Comparison of ENCODE assay signal across 12 cellular contexts in the genomic region with DNA sequence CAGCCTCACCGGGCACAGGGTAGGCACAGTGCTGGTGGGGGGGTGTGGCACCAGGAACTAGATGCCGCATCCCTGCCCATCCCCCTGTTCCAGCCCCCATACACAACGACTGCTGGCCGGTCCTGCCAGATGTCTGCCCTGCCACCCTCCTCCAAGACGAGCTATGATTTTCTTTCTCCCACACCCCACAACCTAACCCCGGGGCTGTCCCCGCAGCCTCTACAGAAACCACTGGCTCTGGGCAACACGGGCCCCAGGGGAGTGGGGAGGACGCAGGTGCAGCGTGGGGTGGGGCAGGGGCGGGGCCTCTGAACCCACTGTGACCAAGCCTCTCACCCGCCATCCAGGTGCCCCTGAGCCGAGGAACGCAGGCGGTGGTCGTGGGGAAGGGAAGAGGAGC. TPM values are rescaled to one million over a fixed set of nuclear protein-coding genes. Genes with fewer than 3 reads are reported as not detected.
DNase-seq lines count a peak whose midpoint lies in the region; ATAC-seq and TF ChIP-seq lines count a peak whose summit lies in the region.
"Had no signal": no experiment of that assay in that cellular context is flagged by ENCODE, and none has a peak within 500 bp of the region (broad histone marks: within the 10 kb centered on the region; RNA-seq: fewer than 3 reads in every experiment).

No MANE protein-coding gene starts in this region.

- H3K79me1 ChIP-seq in H9 (ENCODE audit: insufficient read depth, low read depth, low read length, poor library complexity, severe bottlenecking): no peaks in the 10 kb centered on the region

- H3K14ac ChIP-seq in H9 (ENCODE audit: insufficient read depth, low read length): peak overlapping the region; percentile 46; the same call in 1 of the 2 replicates

- no peak for TF ChIP-seq CTCF in H9 (conservative IDR thresholded peaks at IDR 0.05)
- no peak for TF ChIP-seq CTCF in esophagus muscularis mucosa (IDR thresholded peaks at IDR 0.05)

- no peaks in the 10 kb centered on the region; a peak in 1 of 7 replicates for H3K36me3 Mint-ChIP-seq in H9 (ENCODE audit: insufficient read depth in 1 of 3, low read depth in 3 of 3)
- H3K36me3 Mint-ChIP-seq in T-helper 17 cell (ENCODE audit: low read depth): no peaks in the 10 kb centered on the region

- no CpG with 5 or more reads among the region's 16 CpGs for WGBS in H9 (ENCODE audit: extremely low coverage, insufficient read length, low lambda C conversion rate)
- WGBS in esophagus muscularis mucosa: 70% methylated on average over 16 of the region's 16 CpGs

- H3K23ac ChIP-seq in H9 (ENCODE audit: insufficient read length, low read depth, low read length): no peak overlapping the region

- no peak overlapping the region for H2AK5ac ChIP-seq in H9 (ENCODE audit: insufficient read length, low read length)

- intact Hi-C loops in esophagus muscularis mucosa (cut with DNase I): no loop called here

- H3K4me1 ChIP-seq in H9 (ENCODE audit: insufficient read depth, low read length) (0 out of 2 replicates have a peak, but pooled peaks cover 2% of the 10 kb centered on the region), esophagus muscularis mucosa (peaks cover 7 to 13% (median 9%) of the 10 kb centered on the region in 4 donors)

- H4K91ac ChIP-seq in H9 (ENCODE audit: insufficient read length, low read depth, low read length): no peak overlapping the region

- H3K4me3 ChIP-seq in esophagus muscularis mucosa: no peak overlapping the region

- no peaks in the 10 kb centered on the region for H3K79me2 ChIP-seq in H9 (ENCODE audit: insufficient read depth, low read length)

- H3K27ac Mint-ChIP-seq in H9 (no peak overlapping the region; a peak in 1 of 7 replicates), T-helper 17 cell (no peak overlapping the region)
- H3K27ac Mint-ChIP-seq in stimulated activated naive CD8-positive, alpha-beta T cell treated with anti-CD3 and anti-CD28 coated beads, Interleukin-15, amount 100 ng/mL, for 72 hours: no peak overlapping the region

- H3K27me3 Mint-ChIP-seq in H9 (ENCODE audit: low read depth) (peaks cover 3% of the 10 kb centered on the region), T-helper 17 cell (no peaks in the 10 kb centered on the region)
- no peaks in the 10 kb centered on the region for H3K27me3 Mint-ChIP-seq in stimulated activated naive CD8-positive, alpha-beta T cell treated with anti-CD3 and anti-CD28 coated beads, Interleukin-15, amount 100 ng/mL, for 72 hours

- H2BK5ac ChIP-seq in H9 (ENCODE audit: insufficient read length, low read length): no peak overlapping the region

- no peaks in the 10 kb centered on the region for H3K36me3 ChIP-seq in esophagus muscularis mucosa
- H3K36me3 ChIP-seq: neutrophil had no signal

- H3K4me1 Mint-ChIP-seq in H9 (peaks cover 8 to 11% of the 10 kb centered on the region in 2 experiments), T-helper 17 cell (peaks cover 21% of the 10 kb centered on the region)
- H3K4me1 Mint-ChIP-seq in stimulated activated naive CD8-positive, alpha-beta T cell treated with anti-CD3 and anti-CD28 coated beads, Interleukin-15, amount 100 ng/mL, for 72 hours: peaks cover 60% of the 10 kb centered on the region

- no peaks in the 10 kb centered on the region for H3K23me2 ChIP-seq in H9 (ENCODE audit: insufficient read length, low read depth, low read length, poor library complexity, severe bottlenecking)

- no peak overlapping the region for H3K4me2 ChIP-seq in H9 (ENCODE audit: insufficient read depth, insufficient read length, low read length)

- H3T11ph ChIP-seq in H9 (ENCODE audit: low read length): no peak overlapping the region

- TF ChIP-seq EP300 in esophagus muscularis mucosa (IDR thresholded peaks at IDR 0.05): no peak

- no peak overlapping the region for H3K9ac ChIP-seq in H9 (ENCODE audit: extremely low read depth, insufficient read length, low read length)

- peak; percentile 38 for DNase-seq in stimulated activated CD4-positive, alpha-beta T cell treated with anti-CD3 and anti-CD28 coated beads, Interleukin-15, amount 100 ng/mL, for 24 hours
- no peak for DNase-seq in stimulated activated CD4-positive, alpha-beta T cell treated with anti-CD3 and anti-CD28 coated beads, Interleukin-4, amount 100 ng/mL, for 1 hour
- no peak for DNase-seq in H9
- DNase-seq in T-helper 17 cell: no peak
- peak in 1 of 2 donors; percentile 39 for DNase-seq in stimulated activated naive CD8-positive, alpha-beta T cell treated with anti-CD3 and anti-CD28 coated beads, Interleukin-15, amount 100 ng/mL, for 72 hours
- no peak for DNase-seq in cerebellum (ENCODE audit: low spot score)
- DNase-seq in esophagus muscularis mucosa (ENCODE audit: extremely low spot score): no peak
- DNase-seq in hippocampal formation (lab: John Stamatoyannopoulos, UW): no peak
- DNase-seq: NCI-H1930, PC-3 had no signal

- no peak overlapping the region for H3K27ac ChIP-seq in H9 (ENCODE audit: insufficient read length, low read depth, low read length)
- H3K27ac ChIP-seq in esophagus muscularis mucosa (replicated peaks in 1 of 4): no peak overlapping the region
- H3K27ac ChIP-seq: C4-2B, neutrophil had no signal

- H3K27me3 ChIP-seq in H9 (ENCODE audit: insufficient read depth, low read length) (no peaks in the 10 kb centered on the region), esophagus muscularis mucosa (peaks cover 0 to 76% (median 7%) of the 10 kb centered on the region in 4 donors)
- H3K27me3 ChIP-seq: neutrophil had no signal

- no peak overlapping the region for H4K5ac ChIP-seq in H9 (ENCODE audit: insufficient read length, low read depth, low read length)

- H2AFZ ChIP-seq in H9 (ENCODE audit: low read length): no peak overlapping the region

- no peak overlapping the region for H3K4ac ChIP-seq in H9 (ENCODE audit: low read depth, low read length)

- no peak overlapping the region for H2BK20ac ChIP-seq in H9 (ENCODE audit: low read depth, low read length, poor library complexity, severe bottlenecking)

- peaks cover 5 to 7% of the 10 kb centered on the region in 2 experiments; a peak in 3 of 5 replicates for H3K9me3 Mint-ChIP-seq in H9
- peaks cover 5 to 15% of the 10 kb centered on the region in 2 donors for H3K9me3 Mint-ChIP-seq in stimulated activated naive CD8-positive, alpha-beta T cell treated with anti-CD3 and anti-CD28 coated beads, Interleukin-15, amount 100 ng/mL, for 72 hours

- no peak overlapping the region for H2BK15ac ChIP-seq in H9 (ENCODE audit: low read depth, low read length)

- peak; percentile 67 for ATAC-seq in T-helper 17 cell
- peak; percentile 26 for ATAC-seq in stimulated activated naive CD8-positive, alpha-beta T cell treated with anti-CD3 and anti-CD28 coated beads, Interleukin-15, amount 100 ng/mL, for 72 hours
- ATAC-seq: PC-3 had no signal

- no peak overlapping the region for H4K8ac ChIP-seq in H9 (replicated peaks; ENCODE audit: insufficient read length, low read depth, low read length)

- H3K9me3 ChIP-seq in H9 (ENCODE audit: control insufficient read depth, low read depth, low read length) (no peaks in the 10 kb centered on the region), T-helper 17 cell (ENCODE audit: control insufficient read depth, low read length, poor library complexity, severe bottlenecking) (no peaks in the 10 kb centered on the region), esophagus muscularis mucosa (peaks cover 0 to 10% (median 5%) of the 10 kb centered on the region in 4 donors)
- H3K9me3 ChIP-seq: neutrophil had no signal

- H3K18ac ChIP-seq in H9 (ENCODE audit: insufficient read length, low read depth, low read length): no peak overlapping the region

- H4K20me1 ChIP-seq in H9 (ENCODE audit: control insufficient read depth, insufficient read depth, insufficient read length): no peaks in the 10 kb centered on the region

- H3K4me3 Mint-ChIP-seq in H9 (no peak overlapping the region), T-helper 17 cell (no peak overlapping the region)
- peak overlapping the region; percentile 32 to 61 for H3K4me3 Mint-ChIP-seq in stimulated activated naive CD8-positive, alpha-beta T cell treated with anti-CD3 and anti-CD28 coated beads, Interleukin-15, amount 100 ng/mL, for 72 hours

- H2BK12ac ChIP-seq in H9 (ENCODE audit: insufficient read length, low read depth, low read length): no peak overlapping the region

- no peak overlapping the region for H3K56ac ChIP-seq in H9 (ENCODE audit: insufficient read length, low read depth, low read length)

- H2BK120ac ChIP-seq in H9 (ENCODE audit: low read depth, low read length, poor library complexity, severe bottlenecking): no peak overlapping the region

- no peak for TF ChIP-seq POLR2A in esophagus muscularis mucosa (IDR thresholded peaks at IDR 0.05; ENCODE audit: low read depth)

RNA-seq across cellular contexts. Expression of a gene that starts 15.5 kb away (rescaled TPM):
- total RNA-seq in H9 (2021): 73.1 and 76.0 TPM in 2 replicates
- 10 to 100 TPM; 48.6 to 53.7 TPM for total RNA-seq in T-helper 17 cell
- 31.0 TPM for total RNA-seq in cerebellum
- 10 to 100 TPM; 39.0 to 75.5 (median 49.9) TPM for total RNA-seq in esophagus muscularis mucosa

RNA-seq across cellular contexts. Expression of a gene that starts 28.5 kb away (rescaled TPM):
- 45.3 and 48.5 TPM in 2 replicates for total RNA-seq in H9 (2021)
- 10 to 100 TPM; 42.1 to 42.4 TPM for total RNA-seq in T-helper 17 cell
- 19.1 TPM for total RNA-seq in cerebellum
- total RNA-seq in esophagus muscularis mucosa: 10 to 100 TPM; 54.2 to 92.6 (median 61.5) TPM

RNA-seq across cellular contexts. Expression of a gene that starts 56.6 kb away (rescaled TPM):
- 6.3 and 6.4 TPM in 2 replicates for total RNA-seq in H9 (2021)
- total RNA-seq in T-helper 17 cell: 1 to 10 TPM; 5.8 to 7.1 TPM
- total RNA-seq in cerebellum: 23.0 TPM
- 10 to 100 TPM; 15.9 to 26.1 (median 19.4) TPM for total RNA-seq in esophagus muscularis mucosa

Comparison
In these comparisons a context has a peak if more than half of its experiments do, and no peak if none do; other contexts are left out.
1. H3K4me3 Mint-ChIP-seq: peak in stimulated activated naive CD8-positive, alpha-beta T cell treated with anti-CD3 and anti-CD28 coated beads, Interleukin-15, amount 100 ng/mL, for 72 hours (2 of 2); none in H9 (0 of 2) and T-helper 17 cell (single experiment).